ENCODE assay signal across 1 cellular context in the genomic region with DNA sequence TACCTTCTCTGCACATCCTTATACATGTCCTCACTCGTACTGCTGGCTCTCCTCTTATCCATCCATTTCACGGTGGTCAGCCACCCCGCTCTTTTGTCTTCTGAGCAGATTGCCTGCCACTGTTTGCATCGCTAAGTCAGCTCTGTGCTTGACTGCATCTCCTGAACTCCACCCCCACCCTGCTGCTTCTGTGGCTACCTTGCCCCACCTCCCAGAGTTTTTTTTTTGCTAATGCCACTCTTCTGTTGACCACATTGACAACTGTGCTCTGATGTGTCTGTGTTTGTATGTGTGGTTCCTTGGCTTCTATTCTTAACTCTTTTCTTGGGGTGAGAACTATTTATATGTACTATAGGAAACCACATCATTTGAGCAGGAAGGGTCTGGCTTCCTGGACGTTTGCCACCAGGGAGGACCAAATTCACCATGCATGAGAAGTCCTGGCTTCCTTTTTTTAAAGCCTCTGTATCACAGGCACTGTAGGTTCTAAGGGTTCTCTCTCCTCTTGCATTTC.
TF ChIP-seq lines count a peak whose summit lies in the region.

No MANE protein-coding gene starts in this region.

TF ChIP-seq in GM12878, 131 proteins besides CTCF, POLR2A, EP300 and RAD21 (continues in another document):
- peak; percentile 83 for TF ChIP-seq SP1 (IDR thresholded peaks at IDR 0.05; ENCODE audit: low read depth, low read length)
- TF ChIP-seq, protein P1, sequence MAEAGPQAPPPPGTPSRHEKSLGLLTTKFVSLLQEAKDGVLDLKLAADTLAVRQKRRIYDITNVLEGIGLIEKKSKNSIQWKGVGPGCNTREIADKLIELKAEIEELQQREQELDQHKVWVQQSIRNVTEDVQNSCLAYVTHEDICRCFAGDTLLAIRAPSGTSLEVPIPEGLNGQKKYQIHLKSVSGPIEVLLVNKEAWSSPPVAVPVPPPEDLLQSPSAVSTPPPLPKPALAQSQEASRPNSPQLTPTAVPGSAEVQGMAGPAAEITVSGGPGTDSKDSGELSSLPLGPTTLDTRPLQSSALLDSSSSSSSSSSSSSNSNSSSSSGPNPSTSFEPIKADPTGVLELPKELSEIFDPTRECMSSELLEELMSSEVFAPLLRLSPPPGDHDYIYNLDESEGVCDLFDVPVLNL (IDR thresholded peaks at IDR 0.05; ENCODE audit: low read depth, low read length), result no peak
- TF ChIP-seq NKRF (conservative IDR thresholded peaks at IDR 0.05), result no peak
- no peak for TF ChIP-seq ZNF687 (IDR thresholded peaks at IDR 0.05)
- TF ChIP-seq, protein P2, sequence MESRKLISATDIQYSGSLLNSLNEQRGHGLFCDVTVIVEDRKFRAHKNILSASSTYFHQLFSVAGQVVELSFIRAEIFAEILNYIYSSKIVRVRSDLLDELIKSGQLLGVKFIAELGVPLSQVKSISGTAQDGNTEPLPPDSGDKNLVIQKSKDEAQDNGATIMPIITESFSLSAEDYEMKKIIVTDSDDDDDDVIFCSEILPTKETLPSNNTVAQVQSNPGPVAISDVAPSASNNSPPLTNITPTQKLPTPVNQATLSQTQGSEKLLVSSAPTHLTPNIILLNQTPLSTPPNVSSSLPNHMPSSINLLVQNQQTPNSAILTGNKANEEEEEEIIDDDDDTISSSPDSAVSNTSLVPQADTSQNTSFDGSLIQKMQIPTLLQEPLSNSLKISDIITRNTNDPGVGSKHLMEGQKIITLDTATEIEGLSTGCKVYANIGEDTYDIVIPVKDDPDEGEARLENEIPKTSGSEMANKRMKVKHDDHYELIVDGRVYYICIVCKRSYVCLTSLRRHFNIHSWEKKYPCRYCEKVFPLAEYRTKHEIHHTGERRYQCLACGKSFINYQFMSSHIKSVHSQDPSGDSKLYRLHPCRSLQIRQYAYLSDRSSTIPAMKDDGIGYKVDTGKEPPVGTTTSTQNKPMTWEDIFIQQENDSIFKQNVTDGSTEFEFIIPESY (IDR thresholded peaks at IDR 0.05), result no peak
- TF ChIP-seq ZNF217 (IDR thresholded peaks at IDR 0.05), result no peak
- TF ChIP-seq TCF12 (IDR thresholded peaks at IDR 0.05; ENCODE audit: low read depth, low read length), result peak; percentile 61; the same call in 1 of the 2 replicates
- TF ChIP-seq HDAC2 (IDR thresholded peaks at IDR 0.05), result no peak
- TF ChIP-seq RCOR1 (conservative IDR thresholded peaks at IDR 0.05; ENCODE audit: low read depth, low read length), result peak; percentile 91
- peak; percentile 57 to 97 for TF ChIP-seq SRF (IDR thresholded peaks at IDR 0.05; ENCODE audit: low read depth in 2 of 2, low read length in 2 of 2)
- TF ChIP-seq ZNF274 (IDR thresholded peaks at IDR 0.05; ENCODE audit: insufficient read depth, insufficient read length), result no peak
- TF ChIP-seq CEBPZ (IDR thresholded peaks at IDR 0.05; ENCODE audit: low read depth, low read length), result no peak
- peak; percentile 73 for TF ChIP-seq ATF7 (IDR thresholded peaks at IDR 0.05; ENCODE audit: low read depth)
- TF ChIP-seq ZNF384 (IDR thresholded peaks at IDR 0.05; ENCODE audit: borderline replicate concordance, low read depth, low read length), result peak; percentile 97
- TF ChIP-seq KDM1A (IDR thresholded peaks at IDR 0.05; ENCODE audit: borderline replicate concordance), result no peak
- no peak for TF ChIP-seq NFXL1 (IDR thresholded peaks at IDR 0.05; ENCODE audit: borderline replicate concordance)
- TF ChIP-seq CREM (IDR thresholded peaks at IDR 0.05; ENCODE audit: low read depth), result peak; percentile 90
- TF ChIP-seq, protein P3, sequence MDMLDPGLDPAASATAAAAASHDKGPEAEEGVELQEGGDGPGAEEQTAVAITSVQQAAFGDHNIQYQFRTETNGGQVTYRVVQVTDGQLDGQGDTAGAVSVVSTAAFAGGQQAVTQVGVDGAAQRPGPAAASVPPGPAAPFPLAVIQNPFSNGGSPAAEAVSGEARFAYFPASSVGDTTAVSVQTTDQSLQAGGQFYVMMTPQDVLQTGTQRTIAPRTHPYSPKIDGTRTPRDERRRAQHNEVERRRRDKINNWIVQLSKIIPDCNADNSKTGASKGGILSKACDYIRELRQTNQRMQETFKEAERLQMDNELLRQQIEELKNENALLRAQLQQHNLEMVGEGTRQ (IDR thresholded peaks at IDR 0.05; ENCODE audit: borderline replicate concordance, low read depth, low read length), result no peak
- peak; percentile 96 for TF ChIP-seq FOXM1 (IDR thresholded peaks at IDR 0.05; ENCODE audit: low read depth, low read length)
- TF ChIP-seq SMAD5 (IDR thresholded peaks at IDR 0.05; ENCODE audit: low read depth), result no peak; the same call in 1 of the 2 replicates
- TF ChIP-seq MLLT1 (IDR thresholded peaks at IDR 0.05), result peak; percentile 100
- no peak for TF ChIP-seq RB1 (IDR thresholded peaks at IDR 0.05; ENCODE audit: borderline replicate concordance)
- TF ChIP-seq HDAC6 (IDR thresholded peaks at IDR 0.05; ENCODE audit: unreplicated experiment), result no peak
- TF ChIP-seq SMC3 (IDR thresholded peaks at IDR 0.05; ENCODE audit: borderline replicate concordance, low read length), result no peak
- no peak for TF ChIP-seq POLR2AphosphoS5 (IDR thresholded peaks at IDR 0.05; ENCODE audit: low read length)
- TF ChIP-seq BRCA1 (IDR thresholded peaks at IDR 0.05; ENCODE audit: low read depth, low read length), result no peak
- TF ChIP-seq EED (IDR thresholded peaks at IDR 0.05; ENCODE audit: low read depth), result no peak; the same call in none of the 2 replicates
- no peak for TF ChIP-seq ZNF24 (IDR thresholded peaks at IDR 0.05)
- no peak for TF ChIP-seq SUZ12 (IDR thresholded peaks at IDR 0.05; ENCODE audit: unreplicated experiment)
- TF ChIP-seq RELA (IDR thresholded peaks at IDR 0.05; ENCODE audit: borderline replicate concordance, partially characterized antibody), result no peak
- TF ChIP-seq, protein P4, sequence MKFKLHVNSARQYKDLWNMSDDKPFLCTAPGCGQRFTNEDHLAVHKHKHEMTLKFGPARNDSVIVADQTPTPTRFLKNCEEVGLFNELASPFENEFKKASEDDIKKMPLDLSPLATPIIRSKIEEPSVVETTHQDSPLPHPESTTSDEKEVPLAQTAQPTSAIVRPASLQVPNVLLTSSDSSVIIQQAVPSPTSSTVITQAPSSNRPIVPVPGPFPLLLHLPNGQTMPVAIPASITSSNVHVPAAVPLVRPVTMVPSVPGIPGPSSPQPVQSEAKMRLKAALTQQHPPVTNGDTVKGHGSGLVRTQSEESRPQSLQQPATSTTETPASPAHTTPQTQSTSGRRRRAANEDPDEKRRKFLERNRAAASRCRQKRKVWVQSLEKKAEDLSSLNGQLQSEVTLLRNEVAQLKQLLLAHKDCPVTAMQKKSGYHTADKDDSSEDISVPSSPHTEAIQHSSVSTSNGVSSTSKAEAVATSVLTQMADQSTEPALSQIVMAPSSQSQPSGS (IDR thresholded peaks at IDR 0.05; ENCODE audit: low read length), result peak; percentile 88
- TF ChIP-seq MEF2A (IDR thresholded peaks at IDR 0.05; ENCODE audit: insufficient read depth, low read depth, low read length), result peak; percentile 99
- TF ChIP-seq RUNX3 (IDR thresholded peaks at IDR 0.05; ENCODE audit: low read length), result peak; percentile 99
- TF ChIP-seq RAD51 (IDR thresholded peaks at IDR 0.05), result no peak
- TF ChIP-seq SUPT20H (IDR thresholded peaks at IDR 0.05; ENCODE audit: borderline replicate concordance, control insufficient read depth, low read depth, low read length), result no peak
- TF ChIP-seq ZBTB40 (IDR thresholded peaks at IDR 0.05; ENCODE audit: borderline replicate concordance), result no peak
- TF ChIP-seq BMI1 (IDR thresholded peaks at IDR 0.05; ENCODE audit: borderline replicate concordance), result no peak
